Comparison of ENCODE assay signal across 9 cellular contexts in genomic region chr5:10987881-10988504, GRCh38.
DNase-seq lines count a peak whose midpoint lies in the region; ATAC-seq and TF ChIP-seq lines count a peak whose summit lies in the region.
"Had no signal": no experiment of that assay in that cellular context is flagged by ENCODE, and none has a peak within 500 bp of the region (broad histone marks: within the 10 kb centered on the region; RNA-seq: fewer than 3 reads in every experiment).

No MANE protein-coding gene starts in this region.

- H2BK5ac ChIP-seq in trophoblast cell (ENCODE audit: low read depth, low read length, poor library complexity) = no peak overlapping the region

- H3K14ac ChIP-seq in trophoblast cell (ENCODE audit: low read length) = no peak overlapping the region

- no peak overlapping the region for H3K18ac ChIP-seq in trophoblast cell (ENCODE audit: low read length)

- H3K9ac ChIP-seq in trophoblast cell (ENCODE audit: low read length) = no peak overlapping the region

- H3K4me1 ChIP-seq in BE2C (no peaks in the 10 kb centered on the region), trophoblast cell (ENCODE audit: control insufficient read depth in 1 of 2, insufficient read depth in 2 of 2, low read length in 2 of 2) (no peaks in the 10 kb centered on the region)
- H3K4me1 ChIP-seq: tibial artery had no signal

- no CpG with 5 or more reads among the region's 18 CpGs for WGBS in trophoblast cell (ENCODE audit: extremely low coverage, insufficient coverage, insufficient read length)

- DNase-seq in BE2C (peak; percentile 70), NOMO-1 treated with DMSO at 0.1 percent for 48 hours (lab: John Stamatoyannopoulos, UW; ENCODE audit: unreplicated experiment) (peak; percentile 46), activated T-cell treated with anti-CD3 and anti-CD28 coated beads for 4 hours (peak; percentile 43), fibroblast of villous mesenchyme (ENCODE audit: low read depth) (peak; percentile 5), trophoblast cell (peak; percentile 70 to 81), NCI-H69 (lab: John Stamatoyannopoulos, UW) (no peak)

- H3K4me2 ChIP-seq in trophoblast cell (ENCODE audit: low read length) = no peak overlapping the region

- H2AK5ac ChIP-seq in trophoblast cell (ENCODE audit: low read length) = no peak overlapping the region

- H3K23ac ChIP-seq in trophoblast cell (ENCODE audit: low read length) = no peak overlapping the region

- H3K9me3 ChIP-seq in BE2C (no peaks in the 10 kb centered on the region; the same call in 1 of the 2 replicates), trophoblast cell (ENCODE audit: insufficient read depth, low read depth, low read length) (no peaks in the 10 kb centered on the region)
- H3K9me3 ChIP-seq: tibial artery had no signal

- no peak overlapping the region for H3K4me3 ChIP-seq in BE2C (ENCODE audit: low read depth, low read length)
- H3K4me3 ChIP-seq in fibroblast of villous mesenchyme (ENCODE audit: low read depth, low read length) = no peak overlapping the region
- no peak overlapping the region for H3K4me3 ChIP-seq in trophoblast cell (ENCODE audit: low read depth, low read length)
- H3K4me3 ChIP-seq: tibial artery had no signal

- ATAC-seq in GM18909 (IDR thresholded peaks at IDR 0.05; ENCODE audit: poor library complexity, unreplicated experiment) = peak; percentile 94
- ATAC-seq in HG03103 (IDR thresholded peaks at IDR 0.05; ENCODE audit: low read depth, unreplicated experiment) = peak; percentile 94

- H3K79me2 ChIP-seq in trophoblast cell (ENCODE audit: control insufficient read depth, insufficient read depth, low read length, poor library complexity) = no peaks in the 10 kb centered on the region

- H2AFZ ChIP-seq in trophoblast cell (ENCODE audit: insufficient read depth, low read length, poor library complexity) = no peak overlapping the region

- H2BK120ac ChIP-seq in trophoblast cell (ENCODE audit: insufficient read depth, low read length, poor library complexity) = no peak overlapping the region

- H3K4ac ChIP-seq in trophoblast cell (ENCODE audit: low read depth, low read length) = no peak overlapping the region

- no peaks in the 10 kb centered on the region; the same call in 1 of the 2 replicates for H3K27me3 ChIP-seq in BE2C
- no peaks in the 10 kb centered on the region for H3K27me3 ChIP-seq in trophoblast cell (ENCODE audit: insufficient read depth, low read length)

- H2BK12ac ChIP-seq in trophoblast cell (ENCODE audit: low read length) = no peak overlapping the region

- TF ChIP-seq CTCF in BE2C (IDR thresholded peaks at IDR 0.05; ENCODE audit: low read depth, low read length) (peak; percentile 82), fibroblast of villous mesenchyme (IDR thresholded peaks at IDR 0.05; ENCODE audit: insufficient read depth, low read depth, low read length) (peak; percentile 69)

- H3K36me3 ChIP-seq in BE2C (no peaks in the 10 kb centered on the region), trophoblast cell (ENCODE audit: control insufficient read depth in 1 of 2, insufficient read depth in 2 of 2, low read length in 2 of 2) (no peaks in the 10 kb centered on the region)
- H3K36me3 ChIP-seq: tibial artery had no signal

- no peak overlapping the region for H4K8ac ChIP-seq in trophoblast cell (ENCODE audit: low read depth, low read length)

- H4K91ac ChIP-seq in trophoblast cell (ENCODE audit: low read depth, low read length) = no peak overlapping the region

- no peak overlapping the region for H4K12ac ChIP-seq in trophoblast cell (ENCODE audit: low read depth, low read length)

- H3K79me1 ChIP-seq in trophoblast cell (ENCODE audit: low read length) = no peaks in the 10 kb centered on the region

- H3K27ac ChIP-seq in trophoblast cell (ENCODE audit: low read depth, low read length) = no peak overlapping the region
- H3K27ac ChIP-seq: tibial artery had no signal
